ENCODE assay signal across 15 cellular contexts in genomic region chr2:5589183-5589582, GRCh38.
DNase-seq lines count a peak whose midpoint lies in the region; ATAC-seq and TF ChIP-seq lines count a peak whose summit lies in the region.
"Had no signal": no experiment of that assay in that cellular context is flagged by ENCODE, and none has a peak within 500 bp of the region (broad histone marks: within the 10 kb centered on the region; RNA-seq: fewer than 3 reads in every experiment).

No MANE protein-coding gene starts in this region.

- H3K27me3 ChIP-seq in WERI-Rb-1 (ENCODE audit: insufficient read depth, low read depth, severe bottlenecking) (no peaks in the 10 kb centered on the region), gastroesophageal sphincter (no peaks in the 10 kb centered on the region)
- H3K27me3 ChIP-seq: BLaER1 had no signal

- 73% methylated on average over 5 to 6 of the region's 6 CpGs for WGBS in gastroesophageal sphincter (ENCODE audit: low coverage in 1 of 2), 2 donors

- peak; percentile 36 for TF ChIP-seq CTCF in WERI-Rb-1 (IDR thresholded peaks at IDR 0.05; ENCODE audit: low read depth, low read length)
- TF ChIP-seq CTCF in gastroesophageal sphincter (IDR thresholded peaks at IDR 0.05): no peak

- DNase-seq in NCI-H146 (lab: John Stamatoyannopoulos, UW): peak; percentile 17
- no peak for DNase-seq in NCI-H146 treated with DMSO at 0.1 percent for 48 hours (lab: John Stamatoyannopoulos, UW; ENCODE audit: unreplicated experiment)
- no peak for DNase-seq in WERI-Rb-1
- DNase-seq in iPS-NIHi11 (ENCODE audit: low spot score): peak; percentile 21
- DNase-seq in ureter (ENCODE audit: low spot score): no peak
- DNase-seq: 8988T; CD4-positive, alpha-beta memory T cell; DMS153; DMS79; GF-D8; HFFc6 had no signal

- no peak overlapping the region for H3K27ac ChIP-seq in WERI-Rb-1
- no peak overlapping the region for H3K27ac ChIP-seq in gastroesophageal sphincter
- H3K27ac ChIP-seq: BLaER1 had no signal

- H3K4me3 ChIP-seq in WERI-Rb-1 (ENCODE audit: low read depth, low read length) (no peak overlapping the region), gastroesophageal sphincter (no peak overlapping the region)
- H3K4me3 ChIP-seq: BLaER1 had no signal

- no peaks in the 10 kb centered on the region for H3K4me1 ChIP-seq in gastroesophageal sphincter
- H3K4me1 ChIP-seq: BLaER1 had no signal

- TF ChIP-seq POLR2A in gastroesophageal sphincter (IDR thresholded peaks at IDR 0.05): no peak

- TF ChIP-seq EP300 in gastroesophageal sphincter (IDR thresholded peaks at IDR 0.05): no peak

- ATAC-seq in gastroesophageal sphincter (no peak), GM21717 (IDR thresholded peaks at IDR 0.05; ENCODE audit: unreplicated experiment) (no peak)
- ATAC-seq: HCT116 had no signal

- H3K9me3 ChIP-seq in WERI-Rb-1 (ENCODE audit: severe bottlenecking) (no peaks in the 10 kb centered on the region), gastroesophageal sphincter (no peaks in the 10 kb centered on the region)
- H3K9me3 ChIP-seq: BLaER1 had no signal

- H3K36me3 ChIP-seq in WERI-Rb-1: no peaks in the 10 kb centered on the region
- no peaks in the 10 kb centered on the region for H3K36me3 ChIP-seq in gastroesophageal sphincter
- H3K36me3 ChIP-seq: BLaER1 had no signal

Comparison
In these comparisons a context has a peak if more than half of its experiments do, and no peak if none do; other contexts are left out.
1. DNase-seq: peak in NCI-H146 (single experiment) and iPS-NIHi11 (single experiment); none in NCI-H146 treated with DMSO at 0.1 percent for 48 hours (single experiment), WERI-Rb-1 (single experiment) and ureter (single experiment).